ENCODE assay signal across 8 cellular contexts in genomic region chr22:37485006-37485713, GRCh38. TPM values are rescaled to one million over a fixed set of nuclear protein-coding genes. Genes with fewer than 3 reads are reported as not detected.
DNase-seq lines count a peak whose midpoint lies in the region; ATAC-seq, FAIRE-seq and TF ChIP-seq lines count a peak whose summit lies in the region.

No MANE protein-coding gene starts in this region.

- H3K4me1 ChIP-seq in HAP-1 (peaks cover 21% of the 10 kb centered on the region), H1 (replicated peaks in 1 of 4; ENCODE audit: control insufficient read depth in 3 of 4, insufficient read depth in 4 of 4, low read length in 3 of 4) (peaks cover 0 to 32% (median 20%) of the 10 kb centered on the region in 4 experiments; a peak in 6 of 7 replicates), endodermal cell (ENCODE audit: control insufficient read depth, insufficient read depth, low read length) (peaks cover 4% of the 10 kb centered on the region)

- 93% methylated on average over 29 of the region's 29 CpGs; no CpG with 5 or more reads in 1 of the 2 experiments for WGBS in H1 (ENCODE audit: extremely low coverage in 1 of 2, insufficient coverage in 1 of 2, insufficient read length in 1 of 2, insufficient replicate concordance in 2 of 2, low coverage in 1 of 2, low lambda C conversion rate in 2 of 2, missing lambda C conversion rate in 1 of 2), 2 experiments
- WGBS in endodermal cell (ENCODE audit: insufficient coverage in 1 of 2, insufficient read length in 1 of 2), 2 experiments, result 93 to 100% methylated on average over 6 to 28 of the region's 29 CpGs

- H3K4me1 Mint-ChIP-seq in endodermal cell, result peaks cover 26% of the 10 kb centered on the region

- H2AFZ ChIP-seq in H1 (ENCODE audit: low read length), result no peak overlapping the region

- TF ChIP-seq CTCF in H1 (IDR thresholded peaks at IDR 0.05; ENCODE audit: control extremely low read depth in 1 of 3, insufficient read depth in 1 of 3, low read depth in 1 of 3, low read length in 3 of 3), result no peak
- TF ChIP-seq CTCF in endodermal cell (conservative IDR thresholded peaks at IDR 0.05), result no peak

- no peak for TF ChIP-seq EP300 in H1 (IDR thresholded peaks at IDR 0.05; ENCODE audit: borderline replicate concordance in 1 of 2, low read depth in 2 of 2, low read length in 2 of 2)

- no peak overlapping the region for H3K4me3 Mint-ChIP-seq in endodermal cell

- in situ Hi-C loops in HAP-1 (cut with MboI; ENCODE audit: low sequenced_read_pairs), result no loop called here

- no peak for TF ChIP-seq RAD21 in H1 (IDR thresholded peaks at IDR 0.05 in 1 of 2, conservative IDR thresholded peaks at IDR 0.05 in 1 of 2; ENCODE audit: low read depth in 2 of 2, low read length in 2 of 2)

- TF ChIP-seq POLR2A in H1 (IDR thresholded peaks at IDR 0.05; ENCODE audit: control extremely low read depth in 1 of 2, low read depth in 2 of 2, low read length in 2 of 2), result no peak

- H4K20me1 ChIP-seq in H1 (replicated peaks in 1 of 2; ENCODE audit: control insufficient read depth in 1 of 2, insufficient read depth in 2 of 2, low read length in 2 of 2), result peaks cover 0 to 1% of the 10 kb centered on the region in 2 experiments

- peak overlapping the region; percentile 92 for H4K91ac ChIP-seq in H1 (replicated peaks; ENCODE audit: insufficient read length, low read length)

- peak overlapping the region; percentile 47 for H3K4me3 ChIP-seq in HAP-1
- no peak overlapping the region for H3K4me3 ChIP-seq in H1 (ENCODE audit: extremely low read depth in 1 of 4, insufficient read depth in 2 of 4, low read depth in 3 of 4, low read length in 4 of 4)
- no peak overlapping the region for H3K4me3 ChIP-seq in endodermal cell (ENCODE audit: low read length)

- H2BK120ac ChIP-seq in H1 (replicated peaks; ENCODE audit: low read depth, low read length), result no peak overlapping the region

- peaks cover 9% of the 10 kb centered on the region; the same call in 1 of the 2 replicates for H3K36me3 ChIP-seq in HAP-1 (replicated peaks)
- no peaks in the 10 kb centered on the region for H3K36me3 ChIP-seq in H1 (ENCODE audit: control insufficient read depth in 2 of 4, insufficient read depth in 4 of 4, low read length in 3 of 4)
- H3K36me3 ChIP-seq in endodermal cell (ENCODE audit: control insufficient read depth, insufficient read depth, low read length), result no peaks in the 10 kb centered on the region

- no peak overlapping the region for H3K23ac ChIP-seq in H1 (ENCODE audit: insufficient read length)

- 0 out of 2 replicates have a peak overlapping the region, but pooled peaks have one; percentile 7 for H3K18ac ChIP-seq in H1 (ENCODE audit: extremely low read depth, low read length)

- CTCF ChIA-PET in H1 (lab: Charles Lee; ENCODE audit: partially characterized antibody), result interaction anchor here (1.0 to 21.5 kb wide), 8 partner anchors 10 to 226 kb away, joined by 3 to 312 read pairs (median 8); no protein-coding TSS in a partner anchor

- peak overlapping the region in 1 of 2 experiments; percentile 51; a peak in 1 of 4 replicates for H3K4me2 ChIP-seq in H1 (ENCODE audit: insufficient read depth in 1 of 2, low read depth in 2 of 2, low read length in 2 of 2)

- DNase-seq in HAP-1 (ENCODE audit: low spot score in 2 of 2) (peak in 1 of 2 experiments; percentile 53), H1 (ENCODE audit: low read depth in 1 of 2, low spot score in 2 of 2) (no peak), endodermal cell (no peak), SW480 (ENCODE audit: low spot score) (no peak), NCI-H748 treated with DMSO at 0.1 percent for 48 hours (lab: John Stamatoyannopoulos, UW) (no peak)
- peak; percentile 75 for DNase-seq in activated CD4-positive, alpha-beta T cell treated with anti-CD3 and anti-CD28 coated beads for 48 hours
- DNase-seq in stimulated activated CD4-positive, alpha-beta T cell treated with anti-CD3 and anti-CD28 coated beads, Interleukin-12 subunit alpha, Interleukin-12 subunit beta, amount 100 ng/mL, for 4 hours, result peak; percentile 56

- H2BK5ac ChIP-seq in H1 (ENCODE audit: low read depth, low read length), result peak overlapping the region; percentile 1; the same call in 1 of the 2 replicates

- no peaks in the 10 kb centered on the region for H3K79me1 ChIP-seq in H1 (ENCODE audit: low read depth, low read length)

- no peak overlapping the region for H2BK15ac ChIP-seq in H1 (ENCODE audit: low read length)

- H4K5ac ChIP-seq in H1 (ENCODE audit: insufficient read length, low read depth, low read length), result no peak overlapping the region

- no peak overlapping the region for H3K27ac Mint-ChIP-seq in endodermal cell

- H4K8ac ChIP-seq in H1 (ENCODE audit: extremely low read depth, insufficient read depth, low read length), result no peak overlapping the region; the same call in 1 of the 2 replicates

- FAIRE-seq in H1 (lab: Jason Lieb, UNC), result no peak

- no peaks in the 10 kb centered on the region for H3K79me2 ChIP-seq in H1 (ENCODE audit: control insufficient read depth in 1 of 2, insufficient read depth in 2 of 2, low read length in 2 of 2)

- H3K27me3 ChIP-seq in HAP-1 (ENCODE audit: low read depth) (no peaks in the 10 kb centered on the region), H1 (replicated peaks in 1 of 4; ENCODE audit: control insufficient read depth in 3 of 4, extremely low read depth in 1 of 4, insufficient read depth in 3 of 4, low read length in 3 of 4) (peaks cover 0 to 4% (median 0%) of the 10 kb centered on the region in 4 experiments; a peak in 1 of 7 replicates), endodermal cell (ENCODE audit: control insufficient read depth, insufficient read depth, low read length, poor library complexity, severe bottlenecking) (no peaks in the 10 kb centered on the region)

- no peak overlapping the region for H2BK20ac ChIP-seq in H1 (ENCODE audit: low read length)

- H3K27ac ChIP-seq in H1 (ENCODE audit: low read depth, low read length), result no peak overlapping the region
- no peak overlapping the region for H3K27ac ChIP-seq in endodermal cell (ENCODE audit: low read depth, low read length)

- no peaks in the 10 kb centered on the region for H3K9me3 Mint-ChIP-seq in endodermal cell

- peak overlapping the region; percentile 45; the same call in 1 of the 2 replicates for H2BK12ac ChIP-seq in H1 (ENCODE audit: low read depth, low read length)

- H3K23me2 ChIP-seq in H1 (ENCODE audit: low read depth, low read length), result peaks cover 2% of the 10 kb centered on the region; the same call in 1 of the 2 replicates

- H3K9me3 ChIP-seq in HAP-1, result no peaks in the 10 kb centered on the region
- H3K9me3 ChIP-seq in H1 (ENCODE audit: insufficient read depth in 2 of 2, low read depth in 1 of 2, low read length in 1 of 2), result no peaks in the 10 kb centered on the region
- no peaks in the 10 kb centered on the region for H3K9me3 ChIP-seq in endodermal cell (ENCODE audit: control insufficient read depth, low read length)

- peaks cover 4% of the 10 kb centered on the region for H3K27me3 Mint-ChIP-seq in endodermal cell (ENCODE audit: insufficient read depth)

- peaks cover 4% of the 10 kb centered on the region for H3K36me3 Mint-ChIP-seq in endodermal cell (ENCODE audit: low read depth)

- no peak overlapping the region for H3K14ac ChIP-seq in H1 (ENCODE audit: insufficient read length)

- no peak for ATAC-seq in HG03175 (IDR thresholded peaks at IDR 0.05; ENCODE audit: unreplicated experiment)

- H3K56ac ChIP-seq in H1 (replicated peaks; ENCODE audit: insufficient read length, low read depth, low read length), result no peak overlapping the region

- POLR2A ChIA-PET in H1 (lab: Charles Lee; ENCODE audit: partially characterized antibody), result interaction anchor here (0.7 to 2.4 kb wide), 5 partner anchors 9 to 202 kb away, joined by 3 to 6 read pairs (median 4); no protein-coding TSS in a partner anchor

- no peak overlapping the region for H3K9ac ChIP-seq in H1 (replicated peaks in 1 of 4; ENCODE audit: extremely low read depth in 1 of 4, low read depth in 3 of 4, low read length in 3 of 4)
- no peak overlapping the region for H3K9ac ChIP-seq in endodermal cell (ENCODE audit: extremely low read depth, low read length, poor library complexity, severe bottlenecking)

- H3K4ac ChIP-seq in H1 (replicated peaks; ENCODE audit: insufficient read length, low read depth, low read length), result peak overlapping the region; percentile 89

- H2AK5ac ChIP-seq in H1 (ENCODE audit: low read depth, low read length), result peak overlapping the region; percentile 98

RNA-seq across cellular contexts. Expression of gene MFNG, which starts 1.0 kb away (rescaled TPM):
- 1.7 and 1.8 TPM in 2 replicates for total RNA-seq in H1 (2021; fragmentation: NEBNext Ultra II Directional; extraction: Animal tissue kit (Norgen Biotek cat#: 25700))
- 5.5 and 8.0 TPM in 2 replicates for polyA plus RNA-seq in H1 (2011; rRNA removed)
- polyA plus RNA-seq in H1 (2011; cell fraction: cytosol; rRNA removed), result 5.4 TPM
- 11.5 TPM for polyA plus RNA-seq in H1 (2011; cell fraction: nucleus; rRNA removed)
- 1.7 to 3.1 TPM (median 2.6 TPM) in 4 replicates for polyA plus RNA-seq in H1 (2012, experiment 1 of 2)
- polyA plus RNA-seq in H1 (2012, experiment 2 of 2), result 1.5 TPM
- polyA plus RNA-seq in H1 (2013, experiment 1 of 2), result 2.4 TPM
- 2.8 TPM for polyA plus RNA-seq in H1 (2013, experiment 2 of 2)
- polyA minus RNA-seq in H1 (2011; rRNA and poly(A)+ RNA removed), result 1.3 and 1.6 TPM in 2 replicates
- polyA minus RNA-seq in H1 (2011; cell fraction: cytosol; rRNA and poly(A)+ RNA removed), result 6.8 TPM
- polyA minus RNA-seq in H1 (2011; cell fraction: nucleus; rRNA and poly(A)+ RNA removed), result 4.9 TPM
- total RNA-seq in endodermal cell, result 1 to 10 TPM; 1.9 to 6.6 TPM
- 25.3 TPM for polyA plus RNA-seq in endodermal cell (2013, experiment 1 of 2)
- polyA plus RNA-seq in endodermal cell (2013, experiment 2 of 2), result 22.9 TPM

RNA-seq across cellular contexts. Expression of gene CARD10, which starts 34.1 kb away (rescaled TPM):
- total RNA-seq in H1 (2021; fragmentation: NEBNext Ultra II Directional; extraction: Animal tissue kit (Norgen Biotek cat#: 25700)), result 14.4 and 14.6 TPM in 2 replicates
- polyA plus RNA-seq in H1 (2011; rRNA removed), result 13.5 and 17.4 TPM in 2 replicates
- polyA plus RNA-seq in H1 (2011; cell fraction: cytosol; rRNA removed), result 11.2 TPM
- 23.7 TPM for polyA plus RNA-seq in H1 (2011; cell fraction: nucleus; rRNA removed)
- polyA plus RNA-seq in H1 (2012, experiment 1 of 2), result 7.9 to 13.1 TPM (median 11.6 TPM) in 4 replicates
- polyA plus RNA-seq in H1 (2012, experiment 2 of 2), result 11.4 TPM
- 9.2 TPM for polyA plus RNA-seq in H1 (2013, experiment 1 of 2)
- polyA plus RNA-seq in H1 (2013, experiment 2 of 2), result 9.2 TPM
- polyA minus RNA-seq in H1 (2011; rRNA and poly(A)+ RNA removed), result 6.8 and 7.5 TPM in 2 replicates
- polyA minus RNA-seq in H1 (2011; cell fraction: cytosol; rRNA and poly(A)+ RNA removed), result 11.4 TPM
- 5.0 TPM for polyA minus RNA-seq in H1 (2011; cell fraction: nucleus; rRNA and poly(A)+ RNA removed)
- total RNA-seq in endodermal cell, result 10 to 100 TPM; 20.3 to 24.4 TPM
- 4.8 TPM for polyA plus RNA-seq in endodermal cell (2013, experiment 1 of 2)
- polyA plus RNA-seq in endodermal cell (2013, experiment 2 of 2), result 6.1 TPM

RNA-seq across cellular contexts. Expression of gene ELFN2, which starts 57.9 kb away (rescaled TPM):
- 0.63 and 0.88 TPM in 2 replicates for total RNA-seq in H1 (2021; fragmentation: NEBNext Ultra II Directional; extraction: Animal tissue kit (Norgen Biotek cat#: 25700))
- 0.88 and 1.3 TPM in 2 replicates for polyA plus RNA-seq in H1 (2011; rRNA removed)
- 0.70 TPM for polyA plus RNA-seq in H1 (2011; cell fraction: cytosol; rRNA removed)
- 2.5 TPM for polyA plus RNA-seq in H1 (2011; cell fraction: nucleus; rRNA removed)
- 0.71 to 1.4 TPM (median 0.83 TPM) in 4 replicates for polyA plus RNA-seq in H1 (2012, experiment 1 of 2)
- polyA plus RNA-seq in H1 (2012, experiment 2 of 2), result 0.37 TPM
- polyA plus RNA-seq in H1 (2013, experiment 1 of 2), result 0.41 TPM
- polyA plus RNA-seq in H1 (2013, experiment 2 of 2), result 0.35 TPM
- 0.50 and 0.54 TPM in 2 replicates for polyA minus RNA-seq in H1 (2011; rRNA and poly(A)+ RNA removed)
- 0.73 TPM for polyA minus RNA-seq in H1 (2011; cell fraction: cytosol; rRNA and poly(A)+ RNA removed)
- 0.40 TPM for polyA minus RNA-seq in H1 (2011; cell fraction: nucleus; rRNA and poly(A)+ RNA removed)
- under 1 TPM; 0.40 to 0.46 TPM for total RNA-seq in endodermal cell
- 2.1 TPM for polyA plus RNA-seq in endodermal cell (2013, experiment 1 of 2)
- 1.7 TPM for polyA plus RNA-seq in endodermal cell (2013, experiment 2 of 2)

Comparison
In these comparisons a context has a peak if more than half of its experiments do, and no peak if none do; other contexts are left out.
1. DNase-seq: peak in activated CD4-positive, alpha-beta T cell treated with anti-CD3 and anti-CD28 coated beads for 48 hours (single experiment) and stimulated activated CD4-positive, alpha-beta T cell treated with anti-CD3 and anti-CD28 coated beads, Interleukin-12 subunit alpha, Interleukin-12 subunit beta, amount 100 ng/mL, for 4 hours (single experiment); none in H1 (0 of 2), endodermal cell (single experiment), SW480 (single experiment) and NCI-H748 treated with DMSO at 0.1 percent for 48 hours (single experiment).